8 cellular contexts compared by ENCODE assay signal in genomic region chr2:42493468-42493884, GRCh38. TPM values are rescaled to one million over a fixed set of nuclear protein-coding genes. Genes with fewer than 3 reads are reported as not detected.
DNase-seq lines count a peak whose midpoint lies in the region; ATAC-seq and TF ChIP-seq lines count a peak whose summit lies in the region.

No MANE protein-coding gene starts in this region.

- peaks cover 17% of the 10 kb centered on the region for H3K4me1 Mint-ChIP-seq in activated CD8-positive, alpha-beta T cell treated with anti-CD3 and anti-CD28 coated beads for 36 hours (ENCODE audit: low read depth)
- no peaks in the 10 kb centered on the region for H3K4me1 Mint-ChIP-seq in memory B cell

- peak; percentile 9 for ATAC-seq in GM21528 (IDR thresholded peaks at IDR 0.05; ENCODE audit: low FRiP score, unreplicated experiment)
- peak; percentile 10 for ATAC-seq in activated CD8-positive, alpha-beta T cell treated with anti-CD3 and anti-CD28 coated beads for 36 hours
- ATAC-seq in memory B cell (ENCODE audit: low read depth), result peak; percentile 2
- ATAC-seq in HG02571 (IDR thresholded peaks at IDR 0.05; ENCODE audit: unreplicated experiment), result no peak

- intact Hi-C loops in activated CD8-positive, alpha-beta T cell treated with anti-CD3 and anti-CD28 coated beads for 36 hours (cut with micrococcal nuclease), result no loop called here

- H3K4me3 ChIP-seq in BJ (ENCODE audit: low read depth, low read length), result peak overlapping the region; percentile 43

- no peak for TF ChIP-seq CTCF in BJ (IDR thresholded peaks at IDR 0.05; ENCODE audit: insufficient read depth, low read depth, low read length)
- TF ChIP-seq CTCF in activated CD8-positive, alpha-beta T cell treated with anti-CD3 and anti-CD28 coated beads for 36 hours (IDR thresholded peaks at IDR 0.05), result no peak

- H3K36me3 ChIP-seq in BJ (ENCODE audit: control insufficient read depth, insufficient read depth, low read length), result no peaks in the 10 kb centered on the region

- H3K27me3 ChIP-seq in BJ (ENCODE audit: control insufficient read depth, insufficient read depth, low read length), result peaks cover 21% of the 10 kb centered on the region

- peaks cover 6% of the 10 kb centered on the region for H3K27me3 Mint-ChIP-seq in activated CD8-positive, alpha-beta T cell treated with anti-CD3 and anti-CD28 coated beads for 36 hours
- peaks cover 2% of the 10 kb centered on the region for H3K27me3 Mint-ChIP-seq in memory B cell

- H3K27ac Mint-ChIP-seq in activated CD8-positive, alpha-beta T cell treated with anti-CD3 and anti-CD28 coated beads for 36 hours, result no peak overlapping the region
- H3K27ac Mint-ChIP-seq in memory B cell, result no peak overlapping the region

- CTCF ChIA-PET in BJ (lab: Yijun Ruan, JAX), result interaction anchor here (0.7 to 2.0 kb wide), 5 partner anchors 11 to 170 kb away, joined by 3 to 6 read pairs (median 3); no protein-coding TSS in a partner anchor
- CTCF ChIA-PET in activated CD8-positive, alpha-beta T cell treated with anti-CD3 and anti-CD28 coated beads for 36 hours (lab: Charles Lee), result interaction anchor here (0.6 to 3.9 kb wide), 5 partner anchors 73 to 170 kb away, joined by 3 to 32 read pairs (median 3); no protein-coding TSS in a partner anchor

- H3K9me3 Mint-ChIP-seq in activated CD8-positive, alpha-beta T cell treated with anti-CD3 and anti-CD28 coated beads for 36 hours, result no peaks in the 10 kb centered on the region
- no peaks in the 10 kb centered on the region for H3K9me3 Mint-ChIP-seq in memory B cell

- H3K36me3 Mint-ChIP-seq in activated CD8-positive, alpha-beta T cell treated with anti-CD3 and anti-CD28 coated beads for 36 hours (ENCODE audit: low read depth), result no peaks in the 10 kb centered on the region
- no peaks in the 10 kb centered on the region for H3K36me3 Mint-ChIP-seq in memory B cell

- POLR2A ChIA-PET in BJ (lab: Charles Lee), result interaction anchor here (0.6 kb wide), 1 partner anchor 318 kb away, joined by 5 read pairs; no protein-coding TSS in a partner anchor
- POLR2A ChIA-PET in activated CD8-positive, alpha-beta T cell treated with anti-CD3 and anti-CD28 coated beads for 36 hours (lab: Charles Lee), result interaction anchor here (0.7 to 1.7 kb wide), 5 partner anchors 10 to 171 kb away, joined by 3 to 6 read pairs (median 5); no protein-coding TSS in a partner anchor

- DNase-seq in BJ (ENCODE audit: low read depth), result no peak
- no peak for DNase-seq in activated CD8-positive, alpha-beta T cell treated with anti-CD3 and anti-CD28 coated beads for 36 hours
- peak; percentile 1 to 30 for DNase-seq in memory B cell (ENCODE audit: low spot score in 2 of 2)
- no peak for DNase-seq in NCI-H524 treated with DMSO at 0.1 percent for 48 hours (lab: John Stamatoyannopoulos, UW)
- no peak for DNase-seq in GOT3 (lab: John Stamatoyannopoulos, UW)
- no peak for DNase-seq in stimulated activated CD4-positive, alpha-beta T cell treated with anti-CD3 and anti-CD28 coated beads, Interleukin-1b, Interleukin-23, amount 100 ng/mL, for 48 hours

- peak overlapping the region; percentile 71 for H3K4me3 Mint-ChIP-seq in activated CD8-positive, alpha-beta T cell treated with anti-CD3 and anti-CD28 coated beads for 36 hours
- H3K4me3 Mint-ChIP-seq in memory B cell, result no peak overlapping the region

RNA-seq across cellular contexts. Expression of gene KCNG3, which starts 0.3 kb away (rescaled TPM):
- not detected in 2 replicates for polyA plus RNA-seq in BJ (2011; rRNA removed)
- polyA minus RNA-seq in BJ (2011; rRNA and poly(A)+ RNA removed), result not detected in 2 replicates
- 1 to 10 TPM; 1.5 to 2.1 TPM for total RNA-seq in activated CD8-positive, alpha-beta T cell treated with anti-CD3 and anti-CD28 coated beads for 36 hours

Comparison
In these comparisons a context has a peak if more than half of its experiments do, and no peak if none do; other contexts are left out.
1. DNase-seq: peak in memory B cell (2 of 2); none in BJ (single experiment), activated CD8-positive, alpha-beta T cell treated with anti-CD3 and anti-CD28 coated beads for 36 hours (single experiment), NCI-H524 treated with DMSO at 0.1 percent for 48 hours (single experiment), GOT3 (single experiment) and stimulated activated CD4-positive, alpha-beta T cell treated with anti-CD3 and anti-CD28 coated beads, Interleukin-1b, Interleukin-23, amount 100 ng/mL, for 48 hours (single experiment).